ENCODE assay signal across 8 cellular contexts in the genomic region with DNA sequence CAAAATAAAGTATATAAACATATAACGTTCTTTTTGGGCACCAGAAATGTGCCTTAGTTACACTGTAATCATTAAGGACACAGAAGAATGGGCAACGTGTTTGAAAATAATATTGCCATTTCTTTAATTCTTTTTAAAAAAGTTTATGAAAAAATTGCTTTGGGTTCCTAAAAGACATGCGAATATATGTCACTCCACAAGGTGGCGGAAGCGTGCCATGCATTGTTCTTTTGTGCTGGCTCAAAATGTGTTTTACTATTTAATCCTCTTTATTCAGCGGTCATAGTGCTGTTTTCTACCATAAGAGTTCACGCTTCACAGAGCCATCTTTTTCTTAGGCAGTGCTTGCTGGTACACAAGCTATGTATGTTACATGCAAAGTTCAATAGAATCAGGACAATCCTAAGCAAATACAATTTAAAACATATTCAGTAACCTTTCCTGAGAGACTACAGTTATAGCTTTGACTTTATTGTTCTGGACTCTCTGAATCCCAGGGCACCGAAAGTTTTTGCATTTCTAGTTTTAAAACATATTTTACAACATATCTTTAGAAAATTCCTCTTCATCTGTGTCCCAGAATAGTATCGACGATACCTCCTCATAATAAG.
A peak's percentile ranks its signal among the peaks of the same experiment; 100 is the strongest.
DNase-seq lines count a peak whose midpoint lies in the region; ATAC-seq and TF ChIP-seq lines count a peak whose summit lies in the region.

No MANE protein-coding gene starts in this region.

- no peaks in the 10 kb centered on the region for H3K9me3 ChIP-seq in CD4-positive, alpha-beta T cell (ENCODE audit: control insufficient read depth, low read length)
- H3K9me3 ChIP-seq in OCI-LY1 (ENCODE audit: low read length) (no peaks in the 10 kb centered on the region), thyroid gland (no peaks in the 10 kb centered on the region)

- peaks cover under 1% of the 10 kb centered on the region for H3K27me3 Mint-ChIP-seq in CD4-positive, alpha-beta T cell

- TF ChIP-seq POLR2A in thyroid gland (IDR thresholded peaks at IDR 0.05) = no peak

- WGBS in thyroid gland, 2 donors = 17% methylated on average over 10 of the region's 10 CpGs

- POLR2A ChIA-PET in CD4-positive, alpha-beta T cell (lab: Charles Lee) = no interaction called here

- H3K4me2 ChIP-seq in OCI-LY1 (ENCODE audit: low read length) = peak overlapping the region; percentile 27; the same call in 1 of the 2 replicates

- no peak overlapping the region for H3K27ac Mint-ChIP-seq in CD4-positive, alpha-beta T cell

- H3K9me3 Mint-ChIP-seq in CD4-positive, alpha-beta T cell = no peaks in the 10 kb centered on the region

- peak; percentile 5 to 48 (median 24) for DNase-seq in CD4-positive, alpha-beta T cell
- DNase-seq in activated T-cell treated with anti-CD3 and anti-CD28 coated beads for 48 hours (ENCODE audit: low read depth) (peak; percentile 23), fibroblast of peridontal ligament (ENCODE audit: extremely low read depth) (peak; percentile 88), occipital lobe (lab: John Stamatoyannopoulos, UW) (peak; percentile 21), thyroid gland (peak; percentile 74 to 78)

- no peaks in the 10 kb centered on the region for H4K20me1 ChIP-seq in OCI-LY1 (ENCODE audit: insufficient read depth, low read length)

- no peak overlapping the region; the same call in 1 of the 2 replicates for H3K9ac ChIP-seq in OCI-LY1 (ENCODE audit: low read length)

- peaks cover 4% of the 10 kb centered on the region for H3K4me1 Mint-ChIP-seq in CD4-positive, alpha-beta T cell (ENCODE audit: low read depth)

- no peak overlapping the region for H3K4me3 ChIP-seq in OCI-LY1 (ENCODE audit: low read depth, low read length, poor library complexity, severe bottlenecking)
- no peak overlapping the region for H3K4me3 ChIP-seq in thyroid gland (replicated peaks in 1 of 3)

- intact Hi-C loops in CD4-positive, alpha-beta T cell (cut with DNase I, micrococcal nuclease) = loop anchor here (1.0 to 10.0 kb wide), 5 partner anchors 466 to 1248 kb away; no protein-coding TSS in a partner anchor
- intact Hi-C loops in thyroid gland (cut with DNase I) = loop anchor here (10.0 kb wide), 2 partner anchors 208 to 458 kb away; no protein-coding TSS in a partner anchor

- H3K36me3 ChIP-seq in OCI-LY1 (ENCODE audit: insufficient read depth, low read length) = no peaks in the 10 kb centered on the region
- H3K36me3 ChIP-seq in thyroid gland = no peaks in the 10 kb centered on the region

- H3K36me3 Mint-ChIP-seq in CD4-positive, alpha-beta T cell (ENCODE audit: low read depth) = no peaks in the 10 kb centered on the region

- no peaks in the 10 kb centered on the region for H3F3A ChIP-seq in OCI-LY1 (ENCODE audit: insufficient read depth, low read length)

- TF ChIP-seq CTCF in CD4-positive, alpha-beta T cell (IDR thresholded peaks at IDR 0.05) = peak; percentile 85
- TF ChIP-seq CTCF in OCI-LY1 (IDR thresholded peaks at IDR 0.05; ENCODE audit: low read length) (peak; percentile 82), thyroid gland (IDR thresholded peaks at IDR 0.05) (peak; percentile 73 to 95 (median 90))

- no peaks in the 10 kb centered on the region for H3K27me3 ChIP-seq in CD4-positive, alpha-beta T cell (ENCODE audit: control insufficient read depth, insufficient read depth, low read length)
- H3K27me3 ChIP-seq in OCI-LY1 (ENCODE audit: insufficient read depth, low read length) (no peaks in the 10 kb centered on the region), thyroid gland (no peaks in the 10 kb centered on the region)

- no peaks in the 10 kb centered on the region for H3K79me2 ChIP-seq in OCI-LY1 (ENCODE audit: insufficient read depth, low read length)

- CTCF ChIA-PET in CD4-positive, alpha-beta T cell (lab: Charles Lee) = interaction anchor here (0.7 kb wide), 1 partner anchor 739 kb away, joined by 3 read pairs; no protein-coding TSS in a partner anchor

- ATAC-seq in CD4-positive, alpha-beta T cell (ENCODE audit: poor library complexity) = peak; percentile 48
- peak; percentile 80 for ATAC-seq in GM19351 (IDR thresholded peaks at IDR 0.05; ENCODE audit: unreplicated experiment)
- peak; percentile 71 for ATAC-seq in HG03565 (IDR thresholded peaks at IDR 0.05; ENCODE audit: unreplicated experiment)

- H2AFZ ChIP-seq in OCI-LY1 (ENCODE audit: low read length) = peak overlapping the region; percentile 40

- H3K4me1 ChIP-seq in OCI-LY1 (ENCODE audit: insufficient read depth, low read length, severe bottlenecking) (peaks cover 8% of the 10 kb centered on the region), thyroid gland (peaks cover 6 to 12% of the 10 kb centered on the region in 2 donors)

- H3K4me3 Mint-ChIP-seq in CD4-positive, alpha-beta T cell = no peak overlapping the region

- H3K9me2 ChIP-seq in OCI-LY1 (ENCODE audit: low read depth, low read length) = no peaks in the 10 kb centered on the region

- no peak overlapping the region for H3K27ac ChIP-seq in CD4-positive, alpha-beta T cell (ENCODE audit: low read depth, low read length)
- H3K27ac ChIP-seq in OCI-LY1 (ENCODE audit: low read depth, low read length, poor library complexity, severe bottlenecking) (no peak overlapping the region), thyroid gland (peak overlapping the region in 1 of 3 donors; percentile 9)

Comparison
In these comparisons a context has a peak if more than half of its experiments do, and no peak if none do; other contexts are left out.
1. DNase-seq: peak in every context shown above with its lines; median percentile 88 in fibroblast of peridontal ligament; 76 in thyroid gland; 24 in CD4-positive, alpha-beta T cell; 23 in activated T-cell treated with anti-CD3 and anti-CD28 coated beads for 48 hours; 21 in occipital lobe.